Comparison of ENCODE assay signal across 1 cellular context in the genomic region with DNA sequence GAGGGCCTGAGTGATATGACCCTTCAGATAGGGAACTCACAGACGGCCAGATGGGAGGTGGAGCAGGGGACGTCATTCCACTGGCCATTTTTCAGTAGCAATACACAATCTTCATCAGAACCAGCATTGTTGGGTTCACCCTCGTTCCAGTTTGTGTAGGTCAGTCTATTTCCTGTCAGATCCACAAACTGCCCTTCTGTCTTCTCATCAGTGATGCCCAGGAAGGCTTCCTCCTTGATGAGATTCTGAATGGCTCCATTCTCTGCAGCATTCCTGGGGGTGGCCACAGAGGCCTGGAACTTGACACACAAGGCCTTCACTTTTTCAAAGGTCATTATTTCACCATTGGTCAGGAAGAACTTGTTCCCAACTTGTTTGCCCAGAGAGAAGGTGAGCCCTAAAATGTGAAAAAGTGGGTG.
TF ChIP-seq lines count a peak whose summit lies in the region.

No MANE protein-coding gene starts in this region.

TF ChIP-seq in HepG2, 621 proteins besides CTCF, POLR2A, EP300 and RAD21 (continued from another document and continues in another):
- TF ChIP-seq SMARCC2 (IDR thresholded peaks at IDR 0.05) (no peak), ZNF550 (CRISPR knock-in tag; IDR thresholded peaks at IDR 0.05; ENCODE audit: borderline replicate concordance) (no peak), BRCA1 (CRISPR knock-in tag; IDR thresholded peaks at IDR 0.05) (no peak), MTF1 (CRISPR knock-in tag; IDR thresholded peaks at IDR 0.05) (no peak), HIVEP1 (CRISPR knock-in tag; IDR thresholded peaks at IDR 0.05) (no peak), ZNF207 (IDR thresholded peaks at IDR 0.05; ENCODE audit: borderline replicate concordance) (no peak), EED (CRISPR knock-in tag; IDR thresholded peaks at IDR 0.05) (no peak), PHF20 (CRISPR knock-in tag; IDR thresholded peaks at IDR 0.05) (no peak), ZNF160 (CRISPR knock-in tag; IDR thresholded peaks at IDR 0.05) (no peak), MEF2D (CRISPR knock-in tag; IDR thresholded peaks at IDR 0.05) (no peak), RBM39 (IDR thresholded peaks at IDR 0.05; ENCODE audit: low read depth, low read length, poor library complexity, severe bottlenecking) (no peak), TBL1XR1 (IDR thresholded peaks at IDR 0.05; ENCODE audit: borderline replicate concordance, low read length, partially characterized antibody) (no peak), FOSL1 (CRISPR knock-in tag; IDR thresholded peaks at IDR 0.05; ENCODE audit: borderline replicate concordance) (no peak), MED8 (CRISPR knock-in tag; IDR thresholded peaks at IDR 0.05; ENCODE audit: insufficient replicate concordance) (peak; percentile 81), NCOA1 (CRISPR knock-in tag; IDR thresholded peaks at IDR 0.05) (no peak), ATF7 (IDR thresholded peaks at IDR 0.05) (no peak), ATF7 (CRISPR knock-in tag; IDR thresholded peaks at IDR 0.05) (no peak), TSC22D2 (CRISPR knock-in tag; IDR thresholded peaks at IDR 0.05; ENCODE audit: borderline replicate concordance) (no peak), ZNF33A (CRISPR knock-in tag; IDR thresholded peaks at IDR 0.05; ENCODE audit: borderline replicate concordance) (no peak), MTA3 (CRISPR knock-in tag; IDR thresholded peaks at IDR 0.05) (no peak), ZNF776 (CRISPR knock-in tag; IDR thresholded peaks at IDR 0.05) (no peak), HDAC6 (IDR thresholded peaks at IDR 0.05; ENCODE audit: low read depth, low read length) (no peak), ZNF563 (CRISPR knock-in tag; IDR thresholded peaks at IDR 0.05) (no peak), ZNF788 (CRISPR knock-in tag; IDR thresholded peaks at IDR 0.05; ENCODE audit: borderline replicate concordance) (no peak; the same call in 1 of the 2 replicates), NFYC (CRISPR knock-in tag; IDR thresholded peaks at IDR 0.05) (no peak), ZZZ3 (CRISPR knock-in tag; IDR thresholded peaks at IDR 0.05; ENCODE audit: borderline replicate concordance) (no peak), ISX (CRISPR knock-in tag; conservative IDR thresholded peaks at IDR 0.05) (no peak), NR1H2 (CRISPR knock-in tag; IDR thresholded peaks at IDR 0.05; ENCODE audit: borderline replicate concordance, low read depth) (no peak), ZNF619 (CRISPR knock-in tag; IDR thresholded peaks at IDR 0.05) (no peak), ZNF768 (CRISPR knock-in tag; IDR thresholded peaks at IDR 0.05) (no peak), ZNF331 (CRISPR knock-in tag; IDR thresholded peaks at IDR 0.05) (peak; percentile 72), ZC3H4 (CRISPR knock-in tag; IDR thresholded peaks at IDR 0.05; ENCODE audit: borderline replicate concordance) (no peak), ZFP36L1 (CRISPR knock-in tag; IDR thresholded peaks at IDR 0.05) (no peak), CHD4 (IDR thresholded peaks at IDR 0.05; ENCODE audit: borderline replicate concordance, low read length) (peak; percentile 3; the same call in 1 of the 2 replicates), POLR2AphosphoS5 (IDR thresholded peaks at IDR 0.05; ENCODE audit: low read depth, low read length) (peak; percentile 22; the same call in 1 of the 2 replicates), NONO (IDR thresholded peaks at IDR 0.05) (no peak), NONO (CRISPR knock-in tag; conservative IDR thresholded peaks at IDR 0.05) (no peak), CEBPG (CRISPR knock-in tag; IDR thresholded peaks at IDR 0.05) (peak; percentile 70; the same call in 1 of the 2 replicates), ZBTB42 (CRISPR knock-in tag; IDR thresholded peaks at IDR 0.05) (no peak), ZBTB7B (CRISPR knock-in tag; IDR thresholded peaks at IDR 0.05) (no peak), ZBTB3 (CRISPR knock-in tag; IDR thresholded peaks at IDR 0.05; ENCODE audit: borderline replicate concordance, low read depth) (no peak), SIN3A (IDR thresholded peaks at IDR 0.05; ENCODE audit: borderline replicate concordance, low read depth, low read length) (no peak), ZNF225 (CRISPR knock-in tag; IDR thresholded peaks at IDR 0.05) (no peak), ZNF510 (CRISPR knock-in tag; IDR thresholded peaks at IDR 0.05; ENCODE audit: low read depth) (no peak), IKZF4 (CRISPR knock-in tag; IDR thresholded peaks at IDR 0.05; ENCODE audit: borderline replicate concordance, low read depth, not compliant biosample characterization) (no peak), ZNF616 (CRISPR knock-in tag; IDR thresholded peaks at IDR 0.05; ENCODE audit: low read depth) (no peak), ZFX (CRISPR knock-in tag; IDR thresholded peaks at IDR 0.05; ENCODE audit: low read depth) (peak; percentile 65), ZNF230 (CRISPR knock-in tag; IDR thresholded peaks at IDR 0.05) (no peak), KDM1A (CRISPR knock-in tag; IDR thresholded peaks at IDR 0.05) (0 out of 2 replicates have a peak, but pooled peaks have one; percentile 43)
- TF ChIP-seq, protein P1, sequence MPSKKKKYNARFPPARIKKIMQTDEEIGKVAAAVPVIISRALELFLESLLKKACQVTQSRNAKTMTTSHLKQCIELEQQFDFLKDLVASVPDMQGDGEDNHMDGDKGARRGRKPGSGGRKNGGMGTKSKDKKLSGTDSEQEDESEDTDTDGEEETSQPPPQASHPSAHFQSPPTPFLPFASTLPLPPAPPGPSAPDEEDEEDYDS (CRISPR knock-in tag; IDR thresholded peaks at IDR 0.05) = peak; percentile 60
- TF ChIP-seq, protein P2, sequence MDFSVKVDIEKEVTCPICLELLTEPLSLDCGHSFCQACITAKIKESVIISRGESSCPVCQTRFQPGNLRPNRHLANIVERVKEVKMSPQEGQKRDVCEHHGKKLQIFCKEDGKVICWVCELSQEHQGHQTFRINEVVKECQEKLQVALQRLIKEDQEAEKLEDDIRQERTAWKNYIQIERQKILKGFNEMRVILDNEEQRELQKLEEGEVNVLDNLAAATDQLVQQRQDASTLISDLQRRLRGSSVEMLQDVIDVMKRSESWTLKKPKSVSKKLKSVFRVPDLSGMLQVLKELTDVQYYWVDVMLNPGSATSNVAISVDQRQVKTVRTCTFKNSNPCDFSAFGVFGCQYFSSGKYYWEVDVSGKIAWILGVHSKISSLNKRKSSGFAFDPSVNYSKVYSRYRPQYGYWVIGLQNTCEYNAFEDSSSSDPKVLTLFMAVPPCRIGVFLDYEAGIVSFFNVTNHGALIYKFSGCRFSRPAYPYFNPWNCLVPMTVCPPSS (IDR thresholded peaks at IDR 0.05) = no peak
- TF ChIP-seq, protein P3, sequence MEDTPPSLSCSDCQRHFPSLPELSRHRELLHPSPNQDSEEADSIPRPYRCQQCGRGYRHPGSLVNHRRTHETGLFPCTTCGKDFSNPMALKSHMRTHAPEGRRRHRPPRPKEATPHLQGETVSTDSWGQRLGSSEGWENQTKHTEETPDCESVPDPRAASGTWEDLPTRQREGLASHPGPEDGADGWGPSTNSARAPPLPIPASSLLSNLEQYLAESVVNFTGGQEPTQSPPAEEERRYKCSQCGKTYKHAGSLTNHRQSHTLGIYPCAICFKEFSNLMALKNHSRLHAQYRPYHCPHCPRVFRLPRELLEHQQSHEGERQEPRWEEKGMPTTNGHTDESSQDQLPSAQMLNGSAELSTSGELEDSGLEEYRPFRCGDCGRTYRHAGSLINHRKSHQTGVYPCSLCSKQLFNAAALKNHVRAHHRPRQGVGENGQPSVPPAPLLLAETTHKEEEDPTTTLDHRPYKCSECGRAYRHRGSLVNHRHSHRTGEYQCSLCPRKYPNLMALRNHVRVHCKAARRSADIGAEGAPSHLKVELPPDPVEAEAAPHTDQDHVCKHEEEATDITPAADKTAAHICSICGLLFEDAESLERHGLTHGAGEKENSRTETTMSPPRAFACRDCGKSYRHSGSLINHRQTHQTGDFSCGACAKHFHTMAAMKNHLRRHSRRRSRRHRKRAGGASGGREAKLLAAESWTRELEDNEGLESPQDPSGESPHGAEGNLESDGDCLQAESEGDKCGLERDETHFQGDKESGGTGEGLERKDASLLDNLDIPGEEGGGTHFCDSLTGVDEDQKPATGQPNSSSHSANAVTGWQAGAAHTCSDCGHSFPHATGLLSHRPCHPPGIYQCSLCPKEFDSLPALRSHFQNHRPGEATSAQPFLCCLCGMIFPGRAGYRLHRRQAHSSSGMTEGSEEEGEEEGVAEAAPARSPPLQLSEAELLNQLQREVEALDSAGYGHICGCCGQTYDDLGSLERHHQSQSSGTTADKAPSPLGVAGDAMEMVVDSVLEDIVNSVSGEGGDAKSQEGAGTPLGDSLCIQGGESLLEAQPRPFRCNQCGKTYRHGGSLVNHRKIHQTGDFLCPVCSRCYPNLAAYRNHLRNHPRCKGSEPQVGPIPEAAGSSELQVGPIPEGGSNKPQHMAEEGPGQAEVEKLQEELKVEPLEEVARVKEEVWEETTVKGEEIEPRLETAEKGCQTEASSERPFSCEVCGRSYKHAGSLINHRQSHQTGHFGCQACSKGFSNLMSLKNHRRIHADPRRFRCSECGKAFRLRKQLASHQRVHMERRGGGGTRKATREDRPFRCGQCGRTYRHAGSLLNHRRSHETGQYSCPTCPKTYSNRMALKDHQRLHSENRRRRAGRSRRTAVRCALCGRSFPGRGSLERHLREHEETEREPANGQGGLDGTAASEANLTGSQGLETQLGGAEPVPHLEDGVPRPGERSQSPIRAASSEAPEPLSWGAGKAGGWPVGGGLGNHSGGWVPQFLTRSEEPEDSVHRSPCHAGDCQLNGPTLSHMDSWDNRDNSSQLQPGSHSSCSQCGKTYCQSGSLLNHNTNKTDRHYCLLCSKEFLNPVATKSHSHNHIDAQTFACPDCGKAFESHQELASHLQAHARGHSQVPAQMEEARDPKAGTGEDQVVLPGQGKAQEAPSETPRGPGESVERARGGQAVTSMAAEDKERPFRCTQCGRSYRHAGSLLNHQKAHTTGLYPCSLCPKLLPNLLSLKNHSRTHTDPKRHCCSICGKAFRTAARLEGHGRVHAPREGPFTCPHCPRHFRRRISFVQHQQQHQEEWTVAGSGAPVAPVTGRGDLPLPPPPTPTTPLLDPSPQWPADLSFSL (CRISPR knock-in tag; IDR thresholded peaks at IDR 0.05) = peak; percentile 57; the same call in 1 of the 2 replicates
- TF ChIP-seq, protein P4, sequence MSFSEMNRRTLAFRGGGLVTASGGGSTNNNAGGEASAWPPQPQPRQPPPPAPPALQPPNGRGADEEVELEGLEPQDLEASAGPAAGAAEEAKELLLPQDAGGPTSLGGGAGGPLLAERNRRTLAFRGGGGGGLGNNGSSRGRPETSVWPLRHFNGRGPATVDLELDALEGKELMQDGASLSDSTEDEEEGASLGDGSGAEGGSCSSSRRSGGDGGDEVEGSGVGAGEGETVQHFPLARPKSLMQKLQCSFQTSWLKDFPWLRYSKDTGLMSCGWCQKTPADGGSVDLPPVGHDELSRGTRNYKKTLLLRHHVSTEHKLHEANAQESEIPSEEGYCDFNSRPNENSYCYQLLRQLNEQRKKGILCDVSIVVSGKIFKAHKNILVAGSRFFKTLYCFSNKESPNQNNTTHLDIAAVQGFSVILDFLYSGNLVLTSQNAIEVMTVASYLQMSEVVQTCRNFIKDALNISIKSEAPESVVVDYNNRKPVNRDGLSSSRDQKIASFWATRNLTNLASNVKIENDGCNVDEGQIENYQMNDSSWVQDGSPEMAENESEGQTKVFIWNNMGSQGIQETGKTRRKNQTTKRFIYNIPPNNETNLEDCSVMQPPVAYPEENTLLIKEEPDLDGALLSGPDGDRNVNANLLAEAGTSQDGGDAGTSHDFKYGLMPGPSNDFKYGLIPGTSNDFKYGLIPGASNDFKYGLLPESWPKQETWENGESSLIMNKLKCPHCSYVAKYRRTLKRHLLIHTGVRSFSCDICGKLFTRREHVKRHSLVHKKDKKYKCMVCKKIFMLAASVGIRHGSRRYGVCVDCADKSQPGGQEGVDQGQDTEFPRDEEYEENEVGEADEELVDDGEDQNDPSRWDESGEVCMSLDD (CRISPR knock-in tag; IDR thresholded peaks at IDR 0.05; ENCODE audit: borderline replicate concordance) = no peak
- TF ChIP-seq, protein P5, sequence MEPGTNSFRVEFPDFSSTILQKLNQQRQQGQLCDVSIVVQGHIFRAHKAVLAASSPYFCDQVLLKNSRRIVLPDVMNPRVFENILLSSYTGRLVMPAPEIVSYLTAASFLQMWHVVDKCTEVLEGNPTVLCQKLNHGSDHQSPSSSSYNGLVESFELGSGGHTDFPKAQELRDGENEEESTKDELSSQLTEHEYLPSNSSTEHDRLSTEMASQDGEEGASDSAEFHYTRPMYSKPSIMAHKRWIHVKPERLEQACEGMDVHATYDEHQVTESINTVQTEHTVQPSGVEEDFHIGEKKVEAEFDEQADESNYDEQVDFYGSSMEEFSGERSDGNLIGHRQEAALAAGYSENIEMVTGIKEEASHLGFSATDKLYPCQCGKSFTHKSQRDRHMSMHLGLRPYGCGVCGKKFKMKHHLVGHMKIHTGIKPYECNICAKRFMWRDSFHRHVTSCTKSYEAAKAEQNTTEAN (CRISPR knock-in tag; conservative IDR thresholded peaks at IDR 0.05) = no peak
- TF ChIP-seq, protein P6, sequence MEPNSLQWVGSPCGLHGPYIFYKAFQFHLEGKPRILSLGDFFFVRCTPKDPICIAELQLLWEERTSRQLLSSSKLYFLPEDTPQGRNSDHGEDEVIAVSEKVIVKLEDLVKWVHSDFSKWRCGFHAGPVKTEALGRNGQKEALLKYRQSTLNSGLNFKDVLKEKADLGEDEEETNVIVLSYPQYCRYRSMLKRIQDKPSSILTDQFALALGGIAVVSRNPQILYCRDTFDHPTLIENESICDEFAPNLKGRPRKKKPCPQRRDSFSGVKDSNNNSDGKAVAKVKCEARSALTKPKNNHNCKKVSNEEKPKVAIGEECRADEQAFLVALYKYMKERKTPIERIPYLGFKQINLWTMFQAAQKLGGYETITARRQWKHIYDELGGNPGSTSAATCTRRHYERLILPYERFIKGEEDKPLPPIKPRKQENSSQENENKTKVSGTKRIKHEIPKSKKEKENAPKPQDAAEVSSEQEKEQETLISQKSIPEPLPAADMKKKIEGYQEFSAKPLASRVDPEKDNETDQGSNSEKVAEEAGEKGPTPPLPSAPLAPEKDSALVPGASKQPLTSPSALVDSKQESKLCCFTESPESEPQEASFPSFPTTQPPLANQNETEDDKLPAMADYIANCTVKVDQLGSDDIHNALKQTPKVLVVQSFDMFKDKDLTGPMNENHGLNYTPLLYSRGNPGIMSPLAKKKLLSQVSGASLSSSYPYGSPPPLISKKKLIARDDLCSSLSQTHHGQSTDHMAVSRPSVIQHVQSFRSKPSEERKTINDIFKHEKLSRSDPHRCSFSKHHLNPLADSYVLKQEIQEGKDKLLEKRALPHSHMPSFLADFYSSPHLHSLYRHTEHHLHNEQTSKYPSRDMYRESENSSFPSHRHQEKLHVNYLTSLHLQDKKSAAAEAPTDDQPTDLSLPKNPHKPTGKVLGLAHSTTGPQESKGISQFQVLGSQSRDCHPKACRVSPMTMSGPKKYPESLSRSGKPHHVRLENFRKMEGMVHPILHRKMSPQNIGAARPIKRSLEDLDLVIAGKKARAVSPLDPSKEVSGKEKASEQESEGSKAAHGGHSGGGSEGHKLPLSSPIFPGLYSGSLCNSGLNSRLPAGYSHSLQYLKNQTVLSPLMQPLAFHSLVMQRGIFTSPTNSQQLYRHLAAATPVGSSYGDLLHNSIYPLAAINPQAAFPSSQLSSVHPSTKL (CRISPR knock-in tag; IDR thresholded peaks at IDR 0.05) = peak; percentile 90
